22 cellular contexts compared by ENCODE assay signal in genomic region chr3:119329551-119329950, GRCh38. TPM values are rescaled to one million over a fixed set of nuclear protein-coding genes. Genes with fewer than 3 reads are reported as not detected.
DNase-seq lines count a peak whose midpoint lies in the region; ATAC-seq and TF ChIP-seq lines count a peak whose summit lies in the region.
"Had no signal": no experiment of that assay in that cellular context is flagged by ENCODE, and none has a peak within 500 bp of the region (broad histone marks: within the 10 kb centered on the region; RNA-seq: fewer than 3 reads in every experiment).

No MANE protein-coding gene starts in this region.

- TF ChIP-seq CTCF in endodermal cell (conservative IDR thresholded peaks at IDR 0.05) (no peak), smooth muscle cell (IDR thresholded peaks at IDR 0.05; ENCODE audit: borderline replicate concordance, insufficient read depth, poor library complexity, severe bottlenecking) (no peak), GM20000 (IDR thresholded peaks at IDR 0.05; ENCODE audit: extremely low read depth, missing control alignments) (no peak), GM10266 (IDR thresholded peaks at IDR 0.05; ENCODE audit: control insufficient read depth, insufficient read depth, low read depth, missing control alignments) (no peak)

- no peak overlapping the region for H2AFZ ChIP-seq in smooth muscle cell (ENCODE audit: low read depth)

- H3K4me3 Mint-ChIP-seq in T-helper 17 cell (no peak overlapping the region), endodermal cell (no peak overlapping the region)
- H3K4me3 Mint-ChIP-seq: dendritic cell treated with granulocyte-macrophage colony-stimulating factor and Interleukin-4, amounts not matched to agents 40 ng/mL and 50 ng/mL, for 4 days had no signal

- H3K36me3 Mint-ChIP-seq in T-helper 17 cell (ENCODE audit: low read depth) (peaks cover 3% of the 10 kb centered on the region), endodermal cell (ENCODE audit: low read depth) (no peaks in the 10 kb centered on the region)

- peaks cover 13% of the 10 kb centered on the region for H3K79me2 ChIP-seq in smooth muscle cell (ENCODE audit: low read depth)

- DNase-seq in T-helper 17 cell (no peak), endodermal cell (no peak), smooth muscle cell (lab: John Stamatoyannopoulos, UW; ENCODE audit: unreplicated experiment) (no peak), GM20000 (ENCODE audit: low spot score) (no peak), GM10266 (ENCODE audit: extremely low spot score) (no peak)
- DNase-seq in stimulated activated CD4-positive, alpha-beta T cell treated with anti-CD3 and anti-CD28 coated beads, Interleukin-2, amount 100 ng/mL, for 48 hours = no peak
- DNase-seq: activated CD4-positive, alpha-beta T cell treated with anti-CD3 and anti-CD28 coated beads, Interleukin-2, amount 50 U/mL, for 1 hour; activated naive CD4-positive, alpha-beta T cell; DND-41; mesendoderm; MM.1S; NCI-H187; NCI-H446 treated with DMSO at 0.1 percent for 48 hours; RPMI8226; stimulated activated naive CD4-positive, alpha-beta T cell treated with Interleukin-2 at 50 U/mL for 16 hours had no signal

- no peaks in the 10 kb centered on the region for H3K27me3 Mint-ChIP-seq in T-helper 17 cell
- H3K27me3 Mint-ChIP-seq in endodermal cell (ENCODE audit: insufficient read depth) = no peaks in the 10 kb centered on the region
- H3K27me3 Mint-ChIP-seq: dendritic cell treated with granulocyte-macrophage colony-stimulating factor and Interleukin-4, amounts not matched to agents 40 ng/mL and 50 ng/mL, for 4 days had no signal

- WGBS in endodermal cell (ENCODE audit: insufficient coverage in 1 of 2, insufficient read length in 1 of 2), 2 experiments = 82 to 94% methylated on average over 6 to 7 of the region's 7 CpGs
- 87 to 91% methylated on average over 7 of the region's 7 CpGs for WGBS in mesodermal cell (ENCODE audit: insufficient coverage in 2 of 2), 2 experiments
- 74% methylated on average over 7 of the region's 7 CpGs for WGBS in smooth muscle cell (ENCODE audit: low lambda C conversion rate)

- no peak overlapping the region for H3K9ac ChIP-seq in endodermal cell (ENCODE audit: extremely low read depth, low read length, poor library complexity, severe bottlenecking)
- H3K9ac ChIP-seq in smooth muscle cell (ENCODE audit: low read depth) = no peak overlapping the region

- H3K27ac ChIP-seq in endodermal cell (ENCODE audit: low read depth, low read length) (peak overlapping the region; percentile 74), mesodermal cell (ENCODE audit: low read depth, low read length, severe bottlenecking) (peak overlapping the region; percentile 65), smooth muscle cell (ENCODE audit: low read depth) (peak overlapping the region; percentile 81)
- H3K27ac ChIP-seq: neutrophil, right atrium auricular region, vagina had no signal

- H3K4me1 Mint-ChIP-seq in T-helper 17 cell (peaks cover 3% of the 10 kb centered on the region), endodermal cell (peaks cover 37% of the 10 kb centered on the region)

- H3F3A ChIP-seq in smooth muscle cell (ENCODE audit: low read depth) = peaks cover 9% of the 10 kb centered on the region

- peak overlapping the region; percentile 27 for H3K4me2 ChIP-seq in smooth muscle cell

- H4K20me1 ChIP-seq in smooth muscle cell (ENCODE audit: low read depth) = no peaks in the 10 kb centered on the region

- H3K27ac Mint-ChIP-seq in T-helper 17 cell (peak overlapping the region; percentile 60), endodermal cell (no peak overlapping the region)
- H3K27ac Mint-ChIP-seq: dendritic cell treated with granulocyte-macrophage colony-stimulating factor and Interleukin-4, amounts not matched to agents 40 ng/mL and 50 ng/mL, for 4 days had no signal

- no peaks in the 10 kb centered on the region for H3K9me3 Mint-ChIP-seq in endodermal cell
- H3K9me3 Mint-ChIP-seq: dendritic cell treated with granulocyte-macrophage colony-stimulating factor and Interleukin-4, amounts not matched to agents 40 ng/mL and 50 ng/mL, for 4 days had no signal

- H3K27me3 ChIP-seq in endodermal cell (ENCODE audit: control insufficient read depth, insufficient read depth, low read length, poor library complexity, severe bottlenecking) = no peaks in the 10 kb centered on the region
- H3K27me3 ChIP-seq in smooth muscle cell (ENCODE audit: low read depth) = no peaks in the 10 kb centered on the region
- H3K27me3 ChIP-seq: neutrophil, right atrium auricular region, vagina had no signal

- H3K4me1 ChIP-seq in endodermal cell (ENCODE audit: control insufficient read depth, insufficient read depth, low read length) (peaks cover 13% of the 10 kb centered on the region), mesodermal cell (ENCODE audit: control insufficient read depth, insufficient read depth, low read length, poor library complexity, severe bottlenecking) (peaks cover 20% of the 10 kb centered on the region), smooth muscle cell (ENCODE audit: low read depth) (peaks cover 15% of the 10 kb centered on the region)
- H3K4me1 ChIP-seq: vagina had no signal

- H3K36me3 ChIP-seq in endodermal cell (ENCODE audit: control insufficient read depth, insufficient read depth, low read length) (no peaks in the 10 kb centered on the region), mesodermal cell (ENCODE audit: control insufficient read depth, insufficient read depth, low read length) (peaks cover 3% of the 10 kb centered on the region), smooth muscle cell (ENCODE audit: low read depth) (no peaks in the 10 kb centered on the region)
- H3K36me3 ChIP-seq: neutrophil, right atrium auricular region, vagina had no signal

- ATAC-seq in T-helper 17 cell = no peak
- no peak for ATAC-seq in activated CD4-positive, CD25-positive, alpha-beta regulatory T cell treated with anti-CD3 and anti-CD28 coated beads, Interleukin-2, amount 50 U/mL, for 24 hours
- ATAC-seq: esophagus mucosa had no signal

- no peaks in the 10 kb centered on the region for H3K9me3 ChIP-seq in T-helper 17 cell (ENCODE audit: control insufficient read depth, low read length, poor library complexity, severe bottlenecking)
- H3K9me3 ChIP-seq in endodermal cell (ENCODE audit: control insufficient read depth, low read length) = no peaks in the 10 kb centered on the region
- H3K9me3 ChIP-seq in mesodermal cell (ENCODE audit: control insufficient read depth, low read length) = no peaks in the 10 kb centered on the region
- H3K9me3 ChIP-seq in smooth muscle cell (replicated peaks; ENCODE audit: low read depth) = no peaks in the 10 kb centered on the region
- H3K9me3 ChIP-seq: neutrophil, right atrium auricular region, vagina had no signal

- H3K4me3 ChIP-seq in endodermal cell (ENCODE audit: low read length) (peak overlapping the region; percentile 16), mesodermal cell (ENCODE audit: extremely low read depth, insufficient read depth, low read length, poor library complexity, severe bottlenecking) (no peak overlapping the region), smooth muscle cell (no peak overlapping the region)
- H3K4me3 ChIP-seq: right atrium auricular region, vagina had no signal

RNA-seq across cellular contexts. Expression of gene ARHGAP31, which starts 35.4 kb away (rescaled TPM):
- 10 to 100 TPM; 11.4 to 11.8 TPM for total RNA-seq in T-helper 17 cell
- 1 to 10 TPM; 2.2 to 2.3 TPM for total RNA-seq in endodermal cell
- polyA plus RNA-seq in endodermal cell (2013, experiment 1 of 2) = 1.5 TPM
- polyA plus RNA-seq in endodermal cell (2013, experiment 2 of 2) = 3.0 TPM
- polyA plus RNA-seq in mesodermal cell (2013, experiment 1 of 2) = 12.3 TPM
- polyA plus RNA-seq in mesodermal cell (2013, experiment 2 of 2) = 10.1 TPM
- 10.9 and 15.4 TPM in 2 replicates for total RNA-seq in smooth muscle cell
- 5.6 and 6.1 TPM in 2 replicates for polyA plus RNA-seq in smooth muscle cell
